1 cellular context compared by ENCODE assay signal in the genomic region with DNA sequence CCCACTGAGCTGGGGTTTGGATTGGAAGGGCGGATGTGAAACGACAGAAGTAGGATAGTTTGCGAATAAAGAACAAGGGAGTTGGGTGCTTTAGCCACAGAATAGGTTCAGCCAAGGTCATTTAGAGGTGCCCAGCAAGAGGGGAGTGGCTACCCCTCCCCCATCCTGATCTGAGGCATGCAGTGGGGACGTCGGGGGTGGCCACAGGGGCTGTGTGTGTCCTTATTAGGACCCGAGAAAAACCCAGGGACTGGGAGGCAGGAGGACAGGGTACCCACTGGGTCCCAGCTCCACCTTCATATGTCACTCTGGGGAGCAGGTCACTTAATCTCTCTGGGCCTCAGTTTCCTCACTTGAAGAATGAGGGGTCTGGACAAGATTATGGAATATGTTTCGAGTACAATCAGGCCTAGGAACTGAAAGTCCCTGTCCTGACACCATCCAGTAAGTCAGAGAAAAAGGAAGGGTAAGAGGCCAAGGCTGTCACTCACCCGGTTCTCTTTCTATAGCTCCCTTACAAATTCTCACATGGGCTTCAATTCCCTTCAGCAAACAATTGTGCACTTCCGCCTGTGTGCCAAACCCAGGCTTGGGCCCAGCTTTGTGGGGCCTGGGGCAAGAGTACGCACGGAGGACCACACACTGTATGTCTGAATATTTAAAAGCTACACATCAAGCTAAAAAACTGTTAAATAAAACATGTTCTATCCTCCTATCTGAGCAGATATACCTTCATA.
TF ChIP-seq lines count a peak whose summit lies in the region.

No MANE protein-coding gene starts in this region.

TF ChIP-seq in K562, 482 proteins besides CTCF, POLR2A, EP300 and RAD21 (continued from another document):
- TF ChIP-seq ZBTB40 (IDR thresholded peaks at IDR 0.05) (0 out of 2 replicates have a peak, but pooled peaks have one; percentile 46), ZBTB40 (CRISPR knock-in tag; IDR thresholded peaks at IDR 0.05) (no peak), GABPA (tag; conservative IDR thresholded peaks at IDR 0.05; ENCODE audit: low read depth) (0 out of 2 replicates have a peak, but pooled peaks have one; percentile 9), E2F8 (IDR thresholded peaks at IDR 0.05; ENCODE audit: low read depth, partially characterized antibody) (no peak), ETV1 (tag; conservative IDR thresholded peaks at IDR 0.05; ENCODE audit: low read depth) (no peak), MCM2 (IDR thresholded peaks at IDR 0.05; ENCODE audit: low read depth) (no peak), L3MBTL2 (IDR thresholded peaks at IDR 0.05) (0 out of 2 replicates have a peak, but pooled peaks have one; percentile 1), PKNOX1 (IDR thresholded peaks at IDR 0.05) (peak; percentile 33; the same call in 1 of the 2 replicates), SP2 (IDR thresholded peaks at IDR 0.05; ENCODE audit: extremely low read depth, low read depth, low read length, poor library complexity, severe bottlenecking) (no peak), NFXL1 (CRISPR knock-in tag; IDR thresholded peaks at IDR 0.05) (no peak), MAX (CRISPR knock-in tag; IDR thresholded peaks at IDR 0.05) (no peak), NFRKB (IDR thresholded peaks at IDR 0.05; ENCODE audit: low read depth) (peak; percentile 49; the same call in 1 of the 2 replicates), ARID1B (IDR thresholded peaks at IDR 0.05) (no peak)
- TF ChIP-seq, protein P1, sequence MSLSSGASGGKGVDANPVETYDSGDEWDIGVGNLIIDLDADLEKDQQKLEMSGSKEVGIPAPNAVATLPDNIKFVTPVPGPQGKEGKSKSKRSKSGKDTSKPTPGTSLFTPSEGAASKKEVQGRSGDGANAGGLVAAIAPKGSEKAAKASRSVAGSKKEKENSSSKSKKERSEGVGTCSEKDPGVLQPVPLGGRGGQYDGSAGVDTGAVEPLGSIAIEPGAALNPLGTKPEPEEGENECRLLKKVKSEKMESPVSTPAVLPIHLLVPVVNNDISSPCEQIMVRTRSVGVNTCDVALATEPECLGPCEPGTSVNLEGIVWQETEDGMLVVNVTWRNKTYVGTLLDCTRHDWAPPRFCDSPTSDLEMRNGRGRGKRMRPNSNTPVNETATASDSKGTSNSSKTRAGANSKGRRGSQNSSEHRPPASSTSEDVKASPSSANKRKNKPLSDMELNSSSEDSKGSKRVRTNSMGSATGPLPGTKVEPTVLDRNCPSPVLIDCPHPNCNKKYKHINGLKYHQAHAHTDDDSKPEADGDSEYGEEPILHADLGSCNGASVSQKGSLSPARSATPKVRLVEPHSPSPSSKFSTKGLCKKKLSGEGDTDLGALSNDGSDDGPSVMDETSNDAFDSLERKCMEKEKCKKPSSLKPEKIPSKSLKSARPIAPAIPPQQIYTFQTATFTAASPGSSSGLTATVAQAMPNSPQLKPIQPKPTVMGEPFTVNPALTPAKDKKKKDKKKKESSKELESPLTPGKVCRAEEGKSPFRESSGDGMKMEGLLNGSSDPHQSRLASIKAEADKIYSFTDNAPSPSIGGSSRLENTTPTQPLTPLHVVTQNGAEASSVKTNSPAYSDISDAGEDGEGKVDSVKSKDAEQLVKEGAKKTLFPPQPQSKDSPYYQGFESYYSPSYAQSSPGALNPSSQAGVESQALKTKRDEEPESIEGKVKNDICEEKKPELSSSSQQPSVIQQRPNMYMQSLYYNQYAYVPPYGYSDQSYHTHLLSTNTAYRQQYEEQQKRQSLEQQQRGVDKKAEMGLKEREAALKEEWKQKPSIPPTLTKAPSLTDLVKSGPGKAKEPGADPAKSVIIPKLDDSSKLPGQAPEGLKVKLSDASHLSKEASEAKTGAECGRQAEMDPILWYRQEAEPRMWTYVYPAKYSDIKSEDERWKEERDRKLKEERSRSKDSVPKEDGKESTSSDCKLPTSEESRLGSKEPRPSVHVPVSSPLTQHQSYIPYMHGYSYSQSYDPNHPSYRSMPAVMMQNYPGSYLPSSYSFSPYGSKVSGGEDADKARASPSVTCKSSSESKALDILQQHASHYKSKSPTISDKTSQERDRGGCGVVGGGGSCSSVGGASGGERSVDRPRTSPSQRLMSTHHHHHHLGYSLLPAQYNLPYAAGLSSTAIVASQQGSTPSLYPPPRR (CRISPR knock-in tag; IDR thresholded peaks at IDR 0.05; ENCODE audit: borderline replicate concordance) = no peak
TF ChIP-seq in K562: peak in this region for 6.
